26 cellular contexts compared by ENCODE assay signal in genomic region chr12:128727999-128728398, GRCh38.
DNase-seq lines count a peak whose midpoint lies in the region; ATAC-seq, FAIRE-seq and TF ChIP-seq lines count a peak whose summit lies in the region.
"Had no signal": no experiment of that assay in that cellular context is flagged by ENCODE, and none has a peak within 500 bp of the region (broad histone marks: within the 10 kb centered on the region; RNA-seq: fewer than 3 reads in every experiment).

No MANE protein-coding gene starts in this region.

- H3K4me3 ChIP-seq in PC-3 (ENCODE audit: low read length) = no peak overlapping the region
- H3K4me3 ChIP-seq in H1 (ENCODE audit: extremely low read depth in 1 of 4, insufficient read depth in 2 of 4, low read depth in 3 of 4, low read length in 4 of 4) = no peak overlapping the region
- H3K4me3 ChIP-seq in mesendoderm (ENCODE audit: low read length) = no peak overlapping the region
- H3K4me3 ChIP-seq: GM23248, left ventricle myocardium inferior, stomach, tibial artery had no signal

- H2AK5ac ChIP-seq in H1 (ENCODE audit: low read depth, low read length) (no peak overlapping the region), mesendoderm (ENCODE audit: low read length) (no peak overlapping the region)

- no peak for TF ChIP-seq RAD21 in H1 (IDR thresholded peaks at IDR 0.05 in 1 of 2, conservative IDR thresholded peaks at IDR 0.05 in 1 of 2; ENCODE audit: low read depth in 2 of 2, low read length in 2 of 2)

- DNase-seq in H54 (ENCODE audit: insufficient read length, low spot score) = peak; percentile 62
- peak; percentile 41 for DNase-seq in PC-3
- DNase-seq in H1 (ENCODE audit: low read depth in 1 of 2, low spot score in 2 of 2) = no peak
- DNase-seq in mesendoderm = peak; percentile 64
- no peak for DNase-seq in AG08395 (ENCODE audit: low spot score)
- DNase-seq in activated effector memory CD4-positive, alpha-beta T cell treated with anti-CD3 and anti-CD28 coated beads, Interleukin-2, amount 50 U/mL, for 16 hours = no peak
- no peak for DNase-seq in amygdala (lab: John Stamatoyannopoulos, UW)
- DNase-seq in activated T-cell treated with anti-CD3 and anti-CD28 coated beads, Interleukin-2, amount 50 U/mL, for 4 hours = no peak
- DNase-seq: activated B cell treated with CpG ODN at 0.5 μM for 24 hours; activated naive CD8-positive, alpha-beta T cell treated with anti-CD3 and anti-CD28 coated beads, Interleukin-2, amount 10 ng/mL, durations not matched to agents 7 days and 5 days; cerebellar nuclear complex; GM23248; head of caudate nucleus; KG1; left ventricle myocardium inferior; NCI-H187; NCI-H526; stomach; T-helper 9 cell; tibial artery had no signal

- no peaks in the 10 kb centered on the region for H3K23me2 ChIP-seq in H1 (ENCODE audit: low read depth, low read length)

- no peaks in the 10 kb centered on the region for H3K79me1 ChIP-seq in H1 (ENCODE audit: low read depth, low read length)
- H3K79me1 ChIP-seq in mesendoderm (ENCODE audit: low read length) = no peaks in the 10 kb centered on the region

- H3K4me3 Mint-ChIP-seq in activated T-cell treated with anti-CD3 and anti-CD28 coated beads, Interleukin-2, amount 50 U/mL, for 4 hours = no peak overlapping the region
- H3K4me3 Mint-ChIP-seq: activated B cell treated with CpG ODN at 0.5 μM for 24 hours; activated naive CD8-positive, alpha-beta T cell treated with anti-CD3 and anti-CD28 coated beads, Interleukin-2, amount 10 ng/mL, durations not matched to agents 7 days and 5 days; CD14-positive monocyte; neural crest cell had no signal

- H3K27me3 Mint-ChIP-seq in activated T-cell treated with anti-CD3 and anti-CD28 coated beads, Interleukin-2, amount 50 U/mL, for 4 hours (ENCODE audit: low read depth) = peaks cover 11% of the 10 kb centered on the region

- CTCF ChIA-PET in PC-3 (lab: Charles Lee) (no interaction called here), H1 (lab: Charles Lee; ENCODE audit: partially characterized antibody) (interaction anchor here (0.5 to 1.5 kb wide), 5 partner anchors 11 to 197 kb away, joined by 3 to 5 read pairs (median 3); no protein-coding TSS in a partner anchor)

- H4K91ac ChIP-seq in H1 (replicated peaks; ENCODE audit: insufficient read length, low read length) = no peak overlapping the region

- H2BK12ac ChIP-seq in H1 (ENCODE audit: low read depth, low read length) = peak overlapping the region; percentile 78; the same call in 1 of the 2 replicates

- TF ChIP-seq EP300 in H1 (IDR thresholded peaks at IDR 0.05; ENCODE audit: borderline replicate concordance in 1 of 2, low read depth in 2 of 2, low read length in 2 of 2) = no peak

- no peaks in the 10 kb centered on the region for H3K9me2 ChIP-seq in PC-3 (replicated peaks; ENCODE audit: low read length)

- H3F3A ChIP-seq in PC-3 (ENCODE audit: low read length, unreplicated experiment) = no peaks in the 10 kb centered on the region

- TF ChIP-seq POLR2A in H54 (IDR thresholded peaks at IDR 0.05; ENCODE audit: low read depth, low read length) = no peak
- no peak for TF ChIP-seq POLR2A in H1 (IDR thresholded peaks at IDR 0.05; ENCODE audit: control extremely low read depth in 1 of 2, low read depth in 2 of 2, low read length in 2 of 2)

- H3K4me2 ChIP-seq in PC-3 (ENCODE audit: low read length) (peak overlapping the region; percentile 6; the same call in 1 of the 2 replicates), H1 (ENCODE audit: insufficient read depth in 1 of 2, low read depth in 2 of 2, low read length in 2 of 2) (no peak overlapping the region), mesendoderm (ENCODE audit: low read length) (no peak overlapping the region)

- no peak overlapping the region for H3K18ac ChIP-seq in H1 (ENCODE audit: extremely low read depth, low read length)
- no peak overlapping the region for H3K18ac ChIP-seq in mesendoderm (ENCODE audit: low read length)

- peak overlapping the region; percentile 44 for H2BK120ac ChIP-seq in H1 (replicated peaks; ENCODE audit: low read depth, low read length)
- H2BK120ac ChIP-seq in mesendoderm (ENCODE audit: low read depth, low read length) = no peak overlapping the region

- H3K23ac ChIP-seq in H1 (ENCODE audit: insufficient read length) = no peak overlapping the region
- no peak overlapping the region for H3K23ac ChIP-seq in mesendoderm (ENCODE audit: low read length)

- WGBS in H1 (ENCODE audit: extremely low coverage in 1 of 2, insufficient coverage in 1 of 2, insufficient read length in 1 of 2, insufficient replicate concordance in 2 of 2, low coverage in 1 of 2, low lambda C conversion rate in 2 of 2, missing lambda C conversion rate in 1 of 2), 2 experiments = 88% methylated on average over 4 of the region's 4 CpGs; no CpG with 5 or more reads in 1 of the 2 experiments
- WGBS in mesendoderm (ENCODE audit: extremely low coverage, insufficient coverage, low lambda C conversion rate) = no CpG with 5 or more reads among the region's 4 CpGs

- H3K4me1 ChIP-seq in PC-3 (ENCODE audit: insufficient read depth, low read length) (0 out of 2 replicates have a peak, but pooled peaks cover 9% of the 10 kb centered on the region), H1 (replicated peaks in 1 of 4; ENCODE audit: control insufficient read depth in 3 of 4, insufficient read depth in 4 of 4, low read length in 3 of 4) (peaks cover 6 to 22% (median 13%) of the 10 kb centered on the region in 4 experiments; a peak in 6 of 7 replicates), mesendoderm (ENCODE audit: control insufficient read depth, low read depth, low read length) (peaks cover 4% of the 10 kb centered on the region)
- H3K4me1 ChIP-seq: left ventricle myocardium inferior, parathyroid adenoma, tibial artery had no signal

- POLR2A ChIA-PET in PC-3 (lab: Charles Lee; ENCODE audit: unreplicated experiment) = no interaction called here
- POLR2A ChIA-PET in H1 (lab: Charles Lee; ENCODE audit: partially characterized antibody) = interaction anchor here (1.5 kb wide), 1 partner anchor 45 kb away, joined by 6 read pairs; no protein-coding TSS in a partner anchor

- intact Hi-C loops in PC-3 (cut with micrococcal nuclease) = no loop called here

- TF ChIP-seq CTCF in PC-3 (conservative IDR thresholded peaks at IDR 0.05; ENCODE audit: low read depth, low read length) (no peak), H1 (IDR thresholded peaks at IDR 0.05; ENCODE audit: control extremely low read depth in 1 of 3, insufficient read depth in 1 of 3, low read depth in 1 of 3, low read length in 3 of 3) (no peak)

- H3K36me3 ChIP-seq in PC-3 (ENCODE audit: low read depth, low read length) (no peaks in the 10 kb centered on the region), H1 (ENCODE audit: control insufficient read depth in 2 of 4, insufficient read depth in 4 of 4, low read length in 3 of 4) (no peaks in the 10 kb centered on the region), mesendoderm (ENCODE audit: control insufficient read depth, insufficient read depth, low read length) (no peaks in the 10 kb centered on the region)
- H3K36me3 ChIP-seq: left ventricle myocardium inferior, stomach, tibial artery had no signal

- peak; percentile 43; the same call in 1 of the 2 replicates for ATAC-seq in PC-3
- no peak for ATAC-seq in activated T-cell treated with anti-CD3 and anti-CD28 coated beads, Interleukin-2, amount 50 U/mL, for 4 hours

- no peaks in the 10 kb centered on the region for H3K36me3 Mint-ChIP-seq in activated T-cell treated with anti-CD3 and anti-CD28 coated beads, Interleukin-2, amount 50 U/mL, for 4 hours (ENCODE audit: insufficient read depth)
- H3K36me3 Mint-ChIP-seq: activated naive CD8-positive, alpha-beta T cell treated with anti-CD3 and anti-CD28 coated beads, Interleukin-2, amount 10 ng/mL, durations not matched to agents 7 days and 5 days; CD14-positive monocyte had no signal

- H3K79me2 ChIP-seq in PC-3 (ENCODE audit: low read length) = no peaks in the 10 kb centered on the region
- no peaks in the 10 kb centered on the region for H3K79me2 ChIP-seq in H1 (ENCODE audit: control insufficient read depth in 1 of 2, insufficient read depth in 2 of 2, low read length in 2 of 2)
- H3K79me2 ChIP-seq in mesendoderm (ENCODE audit: control insufficient read depth, insufficient read depth, low read length) = no peaks in the 10 kb centered on the region
- H3K79me2 ChIP-seq: parathyroid adenoma had no signal

- H2BK15ac ChIP-seq in H1 (ENCODE audit: low read length) (no peak overlapping the region), mesendoderm (replicated peaks; ENCODE audit: low read depth) (no peak overlapping the region)

- no peaks in the 10 kb centered on the region for H4K20me1 ChIP-seq in PC-3 (ENCODE audit: low read length)
- H4K20me1 ChIP-seq in H1 (replicated peaks in 1 of 2; ENCODE audit: control insufficient read depth in 1 of 2, insufficient read depth in 2 of 2, low read length in 2 of 2) = no peaks in the 10 kb centered on the region

- H3K27me3 ChIP-seq in PC-3 (ENCODE audit: low read length) (peaks cover 11% of the 10 kb centered on the region; the same call in 1 of the 2 replicates), H1 (replicated peaks in 1 of 4; ENCODE audit: control insufficient read depth in 3 of 4, extremely low read depth in 1 of 4, insufficient read depth in 3 of 4, low read length in 3 of 4) (no peaks in the 10 kb centered on the region), mesendoderm (ENCODE audit: insufficient read depth, low read length, poor library complexity) (no peaks in the 10 kb centered on the region)
- H3K27me3 ChIP-seq: tibial artery had no signal

- H3K9me3 ChIP-seq in PC-3 (ENCODE audit: low read length) (no peaks in the 10 kb centered on the region), H1 (ENCODE audit: insufficient read depth in 2 of 2, low read depth in 1 of 2, low read length in 1 of 2) (no peaks in the 10 kb centered on the region)
- H3K9me3 ChIP-seq: left ventricle myocardium inferior, stomach, tibial artery had no signal

- no TSS peak for BruUV-seq in PC-3 (replicated peaks; lab: Mats Ljungman, UMichigan)

- H2BK5ac ChIP-seq in H1 (ENCODE audit: low read depth, low read length) (no peak overlapping the region), mesendoderm (ENCODE audit: low read length) (no peak overlapping the region)

- FAIRE-seq in H54 (lab: Jason Lieb, UNC) (peak; percentile 95), H1 (lab: Jason Lieb, UNC) (no peak)
- FAIRE-seq: G401.6 had no signal

- H2AFZ ChIP-seq in PC-3 (ENCODE audit: low read length) = no peak overlapping the region
- peak overlapping the region; percentile 3; the same call in 1 of the 2 replicates for H2AFZ ChIP-seq in H1 (ENCODE audit: low read length)
- H2AFZ ChIP-seq: GM23248, parathyroid adenoma had no signal

- H4K8ac ChIP-seq in H1 (ENCODE audit: extremely low read depth, insufficient read depth, low read length) (no peak overlapping the region), mesendoderm (ENCODE audit: low read depth, low read length) (no peak overlapping the region)

- no peak overlapping the region for H3K14ac ChIP-seq in H1 (ENCODE audit: insufficient read length)

- H4K5ac ChIP-seq in H1 (ENCODE audit: insufficient read length, low read depth, low read length) (no peak overlapping the region), mesendoderm (ENCODE audit: low read length) (no peak overlapping the region)

- peak overlapping the region; percentile 66; the same call in 1 of the 2 replicates for H2BK20ac ChIP-seq in H1 (ENCODE audit: low read length)

- peaks cover 2% of the 10 kb centered on the region for H3K4me1 Mint-ChIP-seq in activated T-cell treated with anti-CD3 and anti-CD28 coated beads, Interleukin-2, amount 50 U/mL, for 4 hours (ENCODE audit: low read depth)
- H3K4me1 Mint-ChIP-seq: activated naive CD8-positive, alpha-beta T cell treated with anti-CD3 and anti-CD28 coated beads, Interleukin-2, amount 10 ng/mL, durations not matched to agents 7 days and 5 days; CD14-positive monocyte had no signal

- H3K27ac ChIP-seq in PC-3 (ENCODE audit: low read length) (no peak overlapping the region), H1 (ENCODE audit: low read depth, low read length) (no peak overlapping the region), mesendoderm (ENCODE audit: low read depth, low read length) (no peak overlapping the region)
- H3K27ac ChIP-seq: epithelial cell of prostate, GM23248, left ventricle myocardium inferior, parathyroid adenoma, stomach, tibial artery had no signal

- peak overlapping the region; percentile 74 for H3K4ac ChIP-seq in H1 (replicated peaks; ENCODE audit: insufficient read length, low read depth, low read length)
- no peak overlapping the region for H3K4ac ChIP-seq in mesendoderm (ENCODE audit: low read depth, low read length)

- H3K56ac ChIP-seq in H1 (replicated peaks; ENCODE audit: insufficient read length, low read depth, low read length) (no peak overlapping the region), mesendoderm (ENCODE audit: low read length) (peak overlapping the region; percentile 15)

- H3K9me3 Mint-ChIP-seq in activated T-cell treated with anti-CD3 and anti-CD28 coated beads, Interleukin-2, amount 50 U/mL, for 4 hours = no peaks in the 10 kb centered on the region
- H3K9me3 Mint-ChIP-seq: activated B cell treated with CpG ODN at 0.5 μM for 24 hours; activated T-helper 2 cell treated with anti-CD3 and anti-CD28 coated beads, Interferon-gamma antibody, Interleukin-2, Interleukin-4, amounts not matched to agents 10 μg/mL and 5 μg/mL and 100 μg/mL, durations not matched to agents 14 hours and 24 hours and 36 hours; neural crest cell had no signal

- H3K9ac ChIP-seq in PC-3 (ENCODE audit: low read length) = no peak overlapping the region
- H3K9ac ChIP-seq in H1 (replicated peaks in 1 of 4; ENCODE audit: extremely low read depth in 1 of 4, low read depth in 3 of 4, low read length in 3 of 4) = no peak overlapping the region
- no peak overlapping the region for H3K9ac ChIP-seq in mesendoderm (ENCODE audit: low read length)
- H3K9ac ChIP-seq: GM23248, parathyroid adenoma had no signal

Comparison
In these comparisons a context has a peak if more than half of its experiments do, and no peak if none do; other contexts are left out.
1. DNase-seq: peak in H54 (single experiment), PC-3 (single experiment) and mesendoderm (single experiment); none in H1 (0 of 2), AG08395 (single experiment), activated effector memory CD4-positive, alpha-beta T cell treated with anti-CD3 and anti-CD28 coated beads, Interleukin-2, amount 50 U/mL, for 16 hours (single experiment), amygdala (0 of 56) and activated T-cell treated with anti-CD3 and anti-CD28 coated beads, Interleukin-2, amount 50 U/mL, for 4 hours (single experiment).